17 cellular contexts compared by ENCODE assay signal in genomic region chr1:182146286-182146685, GRCh38.
DNase-seq lines count a peak whose midpoint lies in the region; ATAC-seq, FAIRE-seq and TF ChIP-seq lines count a peak whose summit lies in the region.
"Had no signal": no experiment of that assay in that cellular context is flagged by ENCODE, and none has a peak within 500 bp of the region (broad histone marks: within the 10 kb centered on the region; RNA-seq: fewer than 3 reads in every experiment).

No MANE protein-coding gene starts in this region.

- no peak overlapping the region for H2BK20ac ChIP-seq in H1 (ENCODE audit: low read length)

- no peaks in the 10 kb centered on the region for H4K20me1 ChIP-seq in H1 (replicated peaks in 1 of 2; ENCODE audit: control insufficient read depth in 1 of 2, insufficient read depth in 2 of 2, low read length in 2 of 2)

- H3K18ac ChIP-seq in H1 (ENCODE audit: extremely low read depth, low read length): no peak overlapping the region

- no peaks in the 10 kb centered on the region for H3K79me1 ChIP-seq in H1 (ENCODE audit: low read depth, low read length)

- 85 to 96% methylated on average over 5 of the region's 5 CpGs for whole genome bisulfite sequencing in heart right ventricle, 2 donors
- 96% methylated on average over 5 of the region's 5 CpGs; no CpG with 5 or more reads in 1 of the 2 experiments for WGBS in H1 (ENCODE audit: extremely low coverage in 1 of 2, insufficient coverage in 1 of 2, insufficient read length in 1 of 2, insufficient replicate concordance in 2 of 2, low coverage in 1 of 2, low lambda C conversion rate in 2 of 2, missing lambda C conversion rate in 1 of 2), 2 experiments

- TF ChIP-seq CTCF in left ventricle myocardium inferior (IDR thresholded peaks at IDR 0.05; ENCODE audit: borderline replicate concordance) (no peak), heart right ventricle (IDR thresholded peaks at IDR 0.05) (no peak), H1 (IDR thresholded peaks at IDR 0.05; ENCODE audit: control extremely low read depth in 1 of 3, insufficient read depth in 1 of 3, low read depth in 1 of 3, low read length in 3 of 3) (no peak), osteocyte (IDR thresholded peaks at IDR 0.05) (no peak), mesothelial cell of epicardium (IDR thresholded peaks at IDR 0.05; ENCODE audit: unreplicated experiment) (no peak)

- no peak overlapping the region for H4K8ac ChIP-seq in H1 (ENCODE audit: extremely low read depth, insufficient read depth, low read length)

- CTCF ChIA-PET in H1 (lab: Charles Lee; ENCODE audit: partially characterized antibody): interaction anchor here (0.7 to 7.9 kb wide), 12 partner anchors 10 to 259 kb away, joined by 3 to 107 read pairs (median 16); partner anchors contain the start of gene TEDDM1

- 0 out of 2 replicates have a peak overlapping the region, but pooled peaks have one; percentile 18 for H2AFZ ChIP-seq in H1 (ENCODE audit: low read length)

- H3K4me2 ChIP-seq in H1 (ENCODE audit: insufficient read depth in 1 of 2, low read depth in 2 of 2, low read length in 2 of 2): no peak overlapping the region

- no peak for TF ChIP-seq EP300 in H1 (IDR thresholded peaks at IDR 0.05; ENCODE audit: borderline replicate concordance in 1 of 2, low read depth in 2 of 2, low read length in 2 of 2)

- H3K23me2 ChIP-seq in H1 (ENCODE audit: low read depth, low read length): no peaks in the 10 kb centered on the region; the same call in 1 of the 2 replicates

- H3K4me3 ChIP-seq in left ventricle myocardium inferior: no peak overlapping the region
- no peak overlapping the region for H3K4me3 ChIP-seq in heart right ventricle
- H3K4me3 ChIP-seq in H1 (ENCODE audit: extremely low read depth in 1 of 4, insufficient read depth in 2 of 4, low read depth in 3 of 4, low read length in 4 of 4): no peak overlapping the region

- no peak overlapping the region for H3K14ac ChIP-seq in H1 (ENCODE audit: insufficient read length)

- no peak overlapping the region for H2AK5ac ChIP-seq in H1 (ENCODE audit: low read depth, low read length)

- ATAC-seq in heart right ventricle: no peak
- ATAC-seq in HG03139 (IDR thresholded peaks at IDR 0.05; ENCODE audit: unreplicated experiment): no peak
- no peak for ATAC-seq in GM21717 (IDR thresholded peaks at IDR 0.05; ENCODE audit: unreplicated experiment)

- no peak for FAIRE-seq in H1 (lab: Jason Lieb, UNC)
- FAIRE-seq: frontal cortex, HTR-8/SVneo, kidney had no signal

- H3K9me3 Mint-ChIP-seq in osteocyte (ENCODE audit: unreplicated experiment): no peaks in the 10 kb centered on the region
- H3K9me3 Mint-ChIP-seq in mesothelial cell of epicardium: no peaks in the 10 kb centered on the region
- H3K9me3 Mint-ChIP-seq: activated CD4-positive, alpha-beta memory T cell treated with anti-CD3 and anti-CD28 coated beads, Interleukin-2, amount 10 ng/mL, durations not matched to agents 7 days and 5 days had no signal

- H3K9me3 ChIP-seq in left ventricle myocardium inferior (replicated peaks) (no peaks in the 10 kb centered on the region), heart right ventricle (no peaks in the 10 kb centered on the region), H1 (ENCODE audit: insufficient read depth in 2 of 2, low read depth in 1 of 2, low read length in 1 of 2) (no peaks in the 10 kb centered on the region)

- no peak for TF ChIP-seq POLR2A in H1 (IDR thresholded peaks at IDR 0.05; ENCODE audit: control extremely low read depth in 1 of 2, low read depth in 2 of 2, low read length in 2 of 2)

- peak overlapping the region; percentile 93 for H3K27ac ChIP-seq in left ventricle myocardium inferior (replicated peaks)
- H3K27ac ChIP-seq in heart right ventricle: peak overlapping the region in 4 of 10 donors; percentile 46 to 98 (median 86)
- no peak overlapping the region for H3K27ac ChIP-seq in H1 (ENCODE audit: low read depth, low read length)

- H3K79me2 ChIP-seq in H1 (ENCODE audit: control insufficient read depth in 1 of 2, insufficient read depth in 2 of 2, low read length in 2 of 2): no peaks in the 10 kb centered on the region

- no peak overlapping the region for H2BK12ac ChIP-seq in H1 (ENCODE audit: low read depth, low read length)

- no peak overlapping the region for H3K23ac ChIP-seq in H1 (ENCODE audit: insufficient read length)

- H3K4me1 Mint-ChIP-seq in osteocyte (ENCODE audit: unreplicated experiment) (peaks cover 56% of the 10 kb centered on the region), mesothelial cell of epicardium (peaks cover 34% of the 10 kb centered on the region)

- H3K27me3 Mint-ChIP-seq in osteocyte (ENCODE audit: unreplicated experiment): no peaks in the 10 kb centered on the region
- no peaks in the 10 kb centered on the region for H3K27me3 Mint-ChIP-seq in mesothelial cell of epicardium (ENCODE audit: low read depth)
- H3K27me3 Mint-ChIP-seq: activated CD4-positive, alpha-beta memory T cell treated with anti-CD3 and anti-CD28 coated beads, Interleukin-2, amount 10 ng/mL, durations not matched to agents 7 days and 5 days had no signal

- DNase-seq in left ventricle myocardium inferior (no peak), heart right ventricle (no peak), H1 (ENCODE audit: low read depth in 1 of 2, low spot score in 2 of 2) (no peak), osteocyte (ENCODE audit: extremely low spot score, unreplicated experiment) (no peak), mesothelial cell of epicardium (ENCODE audit: low spot score in 2 of 2, unreplicated experiment in 2 of 2) (no peak), hypothalamus (lab: John Stamatoyannopoulos, UW) (no peak)
- DNase-seq: activated CD4-positive, alpha-beta memory T cell treated with anti-CD3 and anti-CD28 coated beads, Interleukin-2, amount 10 ng/mL, durations not matched to agents 7 days and 5 days; activated effector memory CD4-positive, alpha-beta T cell treated with anti-CD3 and anti-CD28 coated beads, Interleukin-2, amount 50 U/mL, for 16 hours; Calu3; effector memory CD4-positive, alpha-beta T cell; kidney; naive thymus-derived CD4-positive, alpha-beta T cell; NCI-H2227 treated with DMSO at 0.1 percent for 48 hours had no signal

- H4K91ac ChIP-seq in H1 (replicated peaks; ENCODE audit: insufficient read length, low read length): no peak overlapping the region

- H3K36me3 Mint-ChIP-seq in osteocyte (ENCODE audit: unreplicated experiment): no peaks in the 10 kb centered on the region
- H3K36me3 Mint-ChIP-seq in mesothelial cell of epicardium: no peaks in the 10 kb centered on the region
- H3K36me3 Mint-ChIP-seq: naive thymus-derived CD4-positive, alpha-beta T cell had no signal

- H3K4ac ChIP-seq in H1 (replicated peaks; ENCODE audit: insufficient read length, low read depth, low read length): no peak overlapping the region

- H2BK120ac ChIP-seq in H1 (replicated peaks; ENCODE audit: low read depth, low read length): no peak overlapping the region

- no peaks in the 10 kb centered on the region for H3K27me3 ChIP-seq in left ventricle myocardium inferior (ENCODE audit: low read depth)
- H3K27me3 ChIP-seq in heart right ventricle: no peaks in the 10 kb centered on the region
- H3K27me3 ChIP-seq in H1 (replicated peaks in 1 of 4; ENCODE audit: control insufficient read depth in 3 of 4, extremely low read depth in 1 of 4, insufficient read depth in 3 of 4, low read length in 3 of 4): no peaks in the 10 kb centered on the region

- H3K9ac ChIP-seq in H1 (replicated peaks in 1 of 4; ENCODE audit: extremely low read depth in 1 of 4, low read depth in 3 of 4, low read length in 3 of 4): no peak overlapping the region

- no peak overlapping the region for H3K56ac ChIP-seq in H1 (replicated peaks; ENCODE audit: insufficient read length, low read depth, low read length)

- POLR2A ChIA-PET in H1 (lab: Charles Lee; ENCODE audit: partially characterized antibody): interaction anchor here (0.9 to 2.0 kb wide), 2 partner anchors 243 to 246 kb away, joined by 3 to 8 read pairs; partner anchors contain the start of gene GLUL

- intact Hi-C loops in left ventricle myocardium inferior (cut with micrococcal nuclease) (no loop called here), heart right ventricle (cut with DNase I) (loop anchor here in 4 of 10 donors (10.0 kb wide), 4 partner anchors 49 to 169 kb away; no protein-coding TSS in a partner anchor)

- H3K4me3 Mint-ChIP-seq in osteocyte (ENCODE audit: unreplicated experiment): no peak overlapping the region
- H3K4me3 Mint-ChIP-seq in mesothelial cell of epicardium: no peak overlapping the region
- H3K4me3 Mint-ChIP-seq: activated CD4-positive, alpha-beta memory T cell treated with anti-CD3 and anti-CD28 coated beads, Interleukin-2, amount 10 ng/mL, durations not matched to agents 7 days and 5 days; naive thymus-derived CD4-positive, alpha-beta T cell had no signal

- peaks cover 21% of the 10 kb centered on the region for H3K4me1 ChIP-seq in left ventricle myocardium inferior
- peaks cover 8 to 71% (median 19%) of the 10 kb centered on the region in 9 donors for H3K4me1 ChIP-seq in heart right ventricle
- peaks cover 0 to 8% (median 7%) of the 10 kb centered on the region in 4 experiments; a peak in 5 of 7 replicates for H3K4me1 ChIP-seq in H1 (replicated peaks in 1 of 4; ENCODE audit: control insufficient read depth in 3 of 4, insufficient read depth in 4 of 4, low read length in 3 of 4)

- H3K27ac Mint-ChIP-seq in osteocyte (ENCODE audit: unreplicated experiment) (peak overlapping the region; percentile 93), mesothelial cell of epicardium (no peak overlapping the region)
- H3K27ac Mint-ChIP-seq: activated CD4-positive, alpha-beta memory T cell treated with anti-CD3 and anti-CD28 coated beads, Interleukin-2, amount 10 ng/mL, durations not matched to agents 7 days and 5 days had no signal

- no peak overlapping the region for H2BK5ac ChIP-seq in H1 (ENCODE audit: low read depth, low read length)

- H4K5ac ChIP-seq in H1 (ENCODE audit: insufficient read length, low read depth, low read length): no peak overlapping the region

- no peak overlapping the region for H2BK15ac ChIP-seq in H1 (ENCODE audit: low read length)

- H3K36me3 ChIP-seq in left ventricle myocardium inferior (no peaks in the 10 kb centered on the region), heart right ventricle (no peaks in the 10 kb centered on the region), H1 (ENCODE audit: control insufficient read depth in 2 of 4, insufficient read depth in 4 of 4, low read length in 3 of 4) (no peaks in the 10 kb centered on the region)

- no peak for TF ChIP-seq RAD21 in H1 (IDR thresholded peaks at IDR 0.05 in 1 of 2, conservative IDR thresholded peaks at IDR 0.05 in 1 of 2; ENCODE audit: low read depth in 2 of 2, low read length in 2 of 2)

TF ChIP-seq in H1, 55 proteins besides CTCF, POLR2A, EP300 and RAD21 (continues in another document):
- no peak for TF ChIP-seq HDAC6 (IDR thresholded peaks at IDR 0.05; ENCODE audit: low read depth, low read length)
- no peak for TF ChIP-seq CBX8 (IDR thresholded peaks at IDR 0.05; ENCODE audit: borderline replicate concordance, low read depth, low read length)
- no peak for TF ChIP-seq PHF8 (conservative IDR thresholded peaks at IDR 0.05; ENCODE audit: low read depth, low read length)
- no peak for TF ChIP-seq CBX5 (IDR thresholded peaks at IDR 0.05; ENCODE audit: low read depth, low read length)
- no peak for TF ChIP-seq ASH2L (IDR thresholded peaks at IDR 0.05; ENCODE audit: low read length)
- TF ChIP-seq SP4 (IDR thresholded peaks at IDR 0.05; ENCODE audit: low read length): no peak
- no peak for TF ChIP-seq CHD2 (IDR thresholded peaks at IDR 0.05; ENCODE audit: low read length)
- TF ChIP-seq SIX5 (IDR thresholded peaks at IDR 0.05; ENCODE audit: low read depth, low read length): no peak
